In the genomic region with DNA sequence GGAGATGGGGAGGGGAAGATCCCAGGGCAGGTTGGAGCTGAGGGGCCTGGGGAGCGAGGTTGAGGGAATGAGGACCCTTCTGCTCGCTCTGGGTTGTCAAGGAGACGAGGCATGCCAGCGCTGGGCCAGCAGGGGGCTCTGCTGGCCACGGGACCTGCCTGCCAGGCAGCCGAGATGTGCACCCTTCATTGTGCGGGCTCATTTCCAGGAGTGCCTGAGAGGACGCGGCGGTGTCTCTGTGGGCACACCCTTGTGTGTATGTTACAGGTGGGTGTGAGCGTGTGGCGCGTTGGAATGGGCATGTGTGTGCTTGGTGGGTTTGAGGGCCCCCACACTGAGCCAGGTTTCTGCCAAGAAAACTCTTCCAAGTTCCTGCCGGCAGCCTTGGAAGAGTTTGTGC, we compare ENCODE assay signal across 8 cellular contexts. TPM values are rescaled to one million over a fixed set of nuclear protein-coding genes. Genes with fewer than 3 reads are reported as not detected.
DNase-seq lines count a peak whose midpoint lies in the region; ATAC-seq, FAIRE-seq and TF ChIP-seq lines count a peak whose summit lies in the region.

No MANE protein-coding gene starts in this region.

- H4K20me1 ChIP-seq in HepG2 (ENCODE audit: insufficient read depth, low read length) = no peaks in the 10 kb centered on the region; the same call in 1 of the 2 replicates

- intact Hi-C loops in HepG2 (cut with micrococcal nuclease; ENCODE audit: unreplicated experiment) = loop anchor here (1.0 to 2.0 kb wide), 2 partner anchors 30 to 41 kb away; no protein-coding TSS in a partner anchor

- in situ Hi-C loops in HepG2 (cut with HindIII; ENCODE audit: extremely low pct_ligation_motif_present, low pct_unique_long_range_greater_than_20kb) = no loop called here

- no peak for TF ChIP-seq EP300 in HepG2 (IDR thresholded peaks at IDR 0.05; ENCODE audit: low read depth in 2 of 2, low read length in 2 of 2)
- TF ChIP-seq EP300 in HepG2 (CRISPR knock-in tag; IDR thresholded peaks at IDR 0.05; ENCODE audit: borderline replicate concordance) = no peak

- H3K27me3 ChIP-seq in HepG2 (ENCODE audit: control insufficient read depth in 1 of 2, insufficient read depth in 2 of 2, low read length in 2 of 2) = peaks cover 7 to 63% of the 10 kb centered on the region in 2 experiments; a peak in 4 of 5 replicates

- peaks cover 5% of the 10 kb centered on the region for H3K4me1 Mint-ChIP-seq in central memory CD8-positive, alpha-beta T cell

- CTCF ChIA-PET in HepG2 (lab: Yijun Ruan, JAX; ENCODE audit: low intra/inter-chr PET ratio, low total read pairs) = interaction anchor here (1.3 to 2.4 kb wide), 4 partner anchors 31 to 223 kb away, joined by 9 to 21 read pairs (median 15); no protein-coding TSS in a partner anchor

- peak; percentile 96 for TF ChIP-seq RAD21 in HepG2 (CRISPR knock-in tag; IDR thresholded peaks at IDR 0.05)

- H3K4me3 Mint-ChIP-seq in central memory CD8-positive, alpha-beta T cell = no peak overlapping the region

- no peak overlapping the region for H3K27ac Mint-ChIP-seq in central memory CD8-positive, alpha-beta T cell (ENCODE audit: low read depth)

- H3K27ac ChIP-seq in HepG2 (ENCODE audit: extremely low read length, insufficient read depth, low read length) = no peak overlapping the region

- H3K27me3 Mint-ChIP-seq in central memory CD8-positive, alpha-beta T cell = peaks cover 25% of the 10 kb centered on the region

- no peaks in the 10 kb centered on the region for H3K9me3 Mint-ChIP-seq in central memory CD8-positive, alpha-beta T cell

- peak; percentile 66 for DNase-seq in A172 (ENCODE audit: low spot score)
- DNase-seq in GM12892 (ENCODE audit: insufficient read length) = peak; percentile 84
- DNase-seq in NCI-H2107 treated with DMSO at 0.1 percent for 48 hours (lab: John Stamatoyannopoulos, UW; ENCODE audit: unreplicated experiment) = peak; percentile 21
- DNase-seq in central memory CD8-positive, alpha-beta T cell (ENCODE audit: low spot score in 2 of 2) = no peak
- DNase-seq in HepG2 (ENCODE audit: low spot score) = peak; percentile 57
- DNase-seq in stimulated activated CD4-positive, alpha-beta T cell treated with anti-CD3 and anti-CD28 coated beads, TNF-alpha, amount 100 ng/mL, for 1 hour (ENCODE audit: low read depth in 3 of 3, low spot score in 1 of 3) = peak in 2 of 3 donors; percentile 30 to 32
- DNase-seq in GOT3 (lab: John Stamatoyannopoulos, UW) = no peak

- FAIRE-seq in GM12892 (lab: Jason Lieb, UNC) (no peak), HepG2 (lab: Jason Lieb, UNC) (no peak)

- POLR2A ChIA-PET in HepG2 (lab: Yijun Ruan, JAX) = no interaction called here

- peak; percentile 98 for TF ChIP-seq CTCF in HepG2 (CRISPR knock-in tag; IDR thresholded peaks at IDR 0.05)

- peak; percentile 75 to 82 for ATAC-seq in activated CD4-positive, CD25-positive, alpha-beta regulatory T cell treated with anti-CD3 and anti-CD28 coated beads, Interleukin-2, amount 50 U/mL, for 24 hours
- peak; percentile 56 for ATAC-seq in central memory CD8-positive, alpha-beta T cell (replicated peaks; ENCODE audit: extremely low read depth, poor library complexity, severe bottlenecking)
- peak; percentile 95 for ATAC-seq in HepG2

- no peaks in the 10 kb centered on the region for H3K36me3 ChIP-seq in HepG2 (replicated peaks in 1 of 2; ENCODE audit: control insufficient read depth in 1 of 2, insufficient read depth in 2 of 2, low read length in 2 of 2)

- TF ChIP-seq POLR2A in GM12892 (IDR thresholded peaks at IDR 0.05; ENCODE audit: low read depth, low read length) (no peak), HepG2 (IDR thresholded peaks at IDR 0.05; ENCODE audit: insufficient read depth in 1 of 2, low read depth in 2 of 2, low read length in 2 of 2) (no peak)

- no peak overlapping the region for H3K4me2 ChIP-seq in HepG2 (ENCODE audit: low read depth, low read length)

- no peak overlapping the region for H3K9ac ChIP-seq in HepG2 (ENCODE audit: insufficient read depth, low read depth, low read length)

- peaks cover 4% of the 10 kb centered on the region for H3K4me1 ChIP-seq in HepG2 (ENCODE audit: insufficient read depth, low read length)

- H2AFZ ChIP-seq in HepG2 (ENCODE audit: low read length) = no peak overlapping the region

- peaks cover 2% of the 10 kb centered on the region for H3K36me3 Mint-ChIP-seq in central memory CD8-positive, alpha-beta T cell (ENCODE audit: insufficient read depth)

- BruUV-seq in HepG2 (replicated peaks; lab: Mats Ljungman, UMichigan) = no TSS peak

- 6% methylated on average over 13 of the region's 14 CpGs for WGBS in HepG2 (ENCODE audit: low lambda C conversion rate)

- no peaks in the 10 kb centered on the region for H3K79me2 ChIP-seq in HepG2 (ENCODE audit: insufficient read depth, low read length)

- no peaks in the 10 kb centered on the region for H3K9me3 ChIP-seq in HepG2 (ENCODE audit: low read length)

- H3K4me3 ChIP-seq in HepG2 (replicated peaks in 1 of 3; ENCODE audit: insufficient read depth in 1 of 3, low read depth in 2 of 3, low read length in 3 of 3) = no peak overlapping the region

TF ChIP-seq in HepG2, 621 proteins besides CTCF, POLR2A, EP300 and RAD21 (continues in another document):
- TF ChIP-seq ZFP90 (CRISPR knock-in tag; IDR thresholded peaks at IDR 0.05; ENCODE audit: borderline replicate concordance) (no peak), ZNF121 (CRISPR knock-in tag; IDR thresholded peaks at IDR 0.05) (no peak), ERF (CRISPR knock-in tag; IDR thresholded peaks at IDR 0.05) (peak; percentile 73; the same call in 1 of the 2 replicates)
- TF ChIP-seq, protein P1, sequence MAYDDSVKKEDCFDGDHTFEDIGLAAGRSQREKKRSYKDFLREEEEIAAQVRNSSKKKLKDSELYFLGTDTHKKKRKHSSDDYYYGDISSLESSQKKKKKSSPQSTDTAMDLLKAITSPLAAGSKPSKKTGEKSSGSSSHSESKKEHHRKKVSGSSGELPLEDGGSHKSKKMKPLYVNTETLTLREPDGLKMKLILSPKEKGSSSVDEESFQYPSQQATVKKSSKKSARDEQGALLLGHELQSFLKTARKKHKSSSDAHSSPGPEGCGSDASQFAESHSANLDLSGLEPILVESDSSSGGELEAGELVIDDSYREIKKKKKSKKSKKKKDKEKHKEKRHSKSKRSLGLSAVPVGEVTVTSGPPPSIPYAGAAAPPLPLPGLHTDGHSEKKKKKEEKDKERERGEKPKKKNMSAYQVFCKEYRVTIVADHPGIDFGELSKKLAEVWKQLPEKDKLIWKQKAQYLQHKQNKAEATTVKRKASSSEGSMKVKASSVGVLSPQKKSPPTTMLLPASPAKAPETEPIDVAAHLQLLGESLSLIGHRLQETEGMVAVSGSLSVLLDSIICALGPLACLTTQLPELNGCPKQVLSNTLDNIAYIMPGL (CRISPR knock-in tag; IDR thresholded peaks at IDR 0.05; ENCODE audit: borderline replicate concordance in 1 of 2, low read depth in 1 of 2) = peak in 1 of 2 experiments; percentile 72; a peak in 2 of 4 replicates

RNA-seq across cellular contexts. Expression of a gene that starts 15.9 kb away (rescaled TPM):
- total RNA-seq in A172 (2014; rRNA removed; shearing (Covaris generic)) = 48.9 and 68.6 TPM in 2 replicates
- polyA plus RNA-seq in GM12892 (2012; ENCODE audit: missing spikeins) = 4.2 TPM
- not detected in 2 replicates for total RNA-seq in HepG2 (2016; rRNA removed; fragmentation: Illumina TruSeq; extraction: Trizol)
- not detected in 2 replicates for total RNA-seq in HepG2 (2016; cell fraction: cytosol; rRNA removed; fragmentation: Illumina TruSeq; extraction: Trizol; ENCODE audit: low read depth)
- 0.22 TPM in 1 of 2 replicates, not detected in the other for total RNA-seq in HepG2 (2016; cell fraction: insoluble cytoplasmic fraction; rRNA removed; fragmentation: Illumina TruSeq; extraction: Trizol)
- total RNA-seq in HepG2 (2016; cell fraction: membrane; rRNA removed; fragmentation: Illumina TruSeq; extraction: Trizol) = not detected in 2 replicates
- total RNA-seq in HepG2 (2016; cell fraction: nucleus; rRNA removed; fragmentation: Illumina TruSeq; extraction: Trizol) = 0.96 TPM in 1 of 2 replicates, not detected in the other
- polyA plus RNA-seq in HepG2 (2011; rRNA removed) = 0.03 TPM in 2 replicates
- polyA plus RNA-seq in HepG2 (2011; cell fraction: cytosol; rRNA removed) = 0.03 and 0.14 TPM in 2 replicates
- polyA plus RNA-seq in HepG2 (2011; cell fraction: nucleus; rRNA removed) = 0.28 and 0.32 TPM in 2 replicates
- polyA plus RNA-seq in HepG2 (2012) = 0.08 and 0.20 TPM in 2 replicates
- polyA plus RNA-seq in HepG2 (2016; cell fraction: cytosol; fragmentation: Illumina TruSeq; extraction: Trizol; ENCODE audit: low read depth) = 0.18 TPM in 1 of 2 replicates, not detected in the other
- polyA plus RNA-seq in HepG2 (2016; cell fraction: insoluble cytoplasmic fraction; fragmentation: Illumina TruSeq; extraction: Trizol; ENCODE audit: low read depth) = 0.04 TPM in 1 of 2 replicates, not detected in the other
- polyA plus RNA-seq in HepG2 (2016; cell fraction: membrane; fragmentation: Illumina TruSeq; extraction: Trizol; ENCODE audit: low read depth) = not detected in 2 replicates
- polyA plus RNA-seq in HepG2 (2016; cell fraction: nucleus; fragmentation: Illumina TruSeq; extraction: Trizol; ENCODE audit: insufficient read depth, low read depth) = 0.15 and 0.55 TPM in 2 replicates
- polyA minus RNA-seq in HepG2 (2011; rRNA and poly(A)+ RNA removed; ENCODE audit: low replicate concordance) = 41.8 TPM in 1 of 2 replicates, not detected in the other
- polyA minus RNA-seq in HepG2 (2011; cell fraction: cytosol; rRNA and poly(A)+ RNA removed) = 0.20 TPM in 1 of 2 replicates, not detected in the other
- polyA minus RNA-seq in HepG2 (2011; cell fraction: nucleus; rRNA and poly(A)+ RNA removed) = 0.39 TPM in 1 of 2 replicates, not detected in the other

Comparison
In these comparisons a context has a peak if more than half of its experiments do, and no peak if none do; other contexts are left out.
1. DNase-seq: peak in A172 (single experiment), GM12892 (single experiment), NCI-H2107 treated with DMSO at 0.1 percent for 48 hours (single experiment), HepG2 (single experiment) and stimulated activated CD4-positive, alpha-beta T cell treated with anti-CD3 and anti-CD28 coated beads, TNF-alpha, amount 100 ng/mL, for 1 hour (2 of 3); none in central memory CD8-positive, alpha-beta T cell (0 of 2) and GOT3 (single experiment).
2. RNA of a gene that starts 15.9 kb away (total RNA-seq): 48.9 to 68.6 TPM in A172; 0.22 to 0.96 TPM in HepG2; every median in the first group is over 10 times any median in the second.
3. Peak in every context shown above with its lines, with median percentiles within 50 percentile points of each other: ATAC-seq.